ENCODE assay signal across 10 cellular contexts in the genomic region with DNA sequence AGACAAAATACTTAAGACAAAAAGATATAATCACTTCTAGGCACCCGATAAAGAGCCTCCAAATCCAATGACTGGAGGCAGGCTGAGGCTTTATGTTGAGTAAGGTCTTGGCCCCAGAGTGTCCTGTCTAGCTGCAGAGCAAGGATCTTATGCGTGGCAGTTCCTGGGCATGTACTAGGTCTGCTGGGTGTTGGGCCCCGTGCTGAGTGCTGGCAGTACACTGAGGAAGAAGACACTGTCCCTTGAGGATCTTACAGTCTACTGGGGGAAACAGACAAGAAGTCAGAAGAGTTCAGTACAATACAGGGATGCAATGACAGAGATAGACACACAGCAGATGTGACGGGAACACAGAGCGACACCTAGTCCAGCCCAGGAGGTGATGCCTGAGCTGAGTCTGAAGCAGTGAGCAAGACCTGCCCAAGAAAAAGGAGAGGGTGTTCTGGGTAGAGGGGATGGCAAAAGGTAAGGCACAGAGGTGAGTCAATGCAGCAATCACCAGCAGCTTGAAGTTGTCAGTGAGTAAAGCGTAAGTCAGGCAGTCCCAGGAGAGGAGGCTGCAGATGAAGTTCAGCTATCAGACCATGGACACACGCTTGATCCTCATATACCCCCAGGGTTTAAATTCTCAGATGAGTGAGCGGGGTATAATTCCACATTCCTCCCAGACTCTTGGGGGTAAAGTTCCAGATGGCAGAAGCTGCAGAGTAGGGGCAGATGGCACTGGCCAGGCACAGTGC. TPM values are rescaled to one million over a fixed set of nuclear protein-coding genes. Genes with fewer than 3 reads are reported as not detected.
DNase-seq lines count a peak whose midpoint lies in the region; ATAC-seq and TF ChIP-seq lines count a peak whose summit lies in the region.
"Had no signal": no experiment of that assay in that cellular context is flagged by ENCODE, and none has a peak within 500 bp of the region (broad histone marks: within the 10 kb centered on the region; RNA-seq: fewer than 3 reads in every experiment).

No MANE protein-coding gene starts in this region.

- H3K4me1 Mint-ChIP-seq in CD14-positive monocyte (peaks cover 93% of the 10 kb centered on the region), HFFc6 (ENCODE audit: low read depth) (peaks cover 81% of the 10 kb centered on the region), natural killer cell (peaks cover 64 to 70% of the 10 kb centered on the region in 2 donors)
- H3K4me1 Mint-ChIP-seq in activated naive CD8-positive, alpha-beta T cell treated with anti-CD3 and anti-CD28 coated beads, Interleukin-2, amount 50 U/mL, for 24 hours, result peaks cover 95% of the 10 kb centered on the region

- TF ChIP-seq CTCF in CD14-positive monocyte (IDR thresholded peaks at IDR 0.05) (no peak), HFFc6 (IDR thresholded peaks at IDR 0.05) (no peak), natural killer cell (IDR thresholded peaks at IDR 0.05) (no peak), GM10266 (IDR thresholded peaks at IDR 0.05; ENCODE audit: control insufficient read depth, insufficient read depth, low read depth, missing control alignments) (no peak)

- peak overlapping the region in 1 of 2 donors; percentile 2 for H3K4me3 Mint-ChIP-seq in CD14-positive monocyte
- no peak overlapping the region for H3K4me3 Mint-ChIP-seq in HFFc6
- no peak overlapping the region for H3K4me3 Mint-ChIP-seq in activated naive CD8-positive, alpha-beta T cell treated with anti-CD3 and anti-CD28 coated beads, Interleukin-2, amount 50 U/mL, for 24 hours
- no peak overlapping the region for H3K4me3 Mint-ChIP-seq in natural killer cell

- ATAC-seq in activated naive CD8-positive, alpha-beta T cell treated with anti-CD3 and anti-CD28 coated beads, Interleukin-2, amount 50 U/mL, for 24 hours, result peak; percentile 38
- ATAC-seq in natural killer cell (no peak), GM18868 (IDR thresholded peaks at IDR 0.05; ENCODE audit: unreplicated experiment) (no peak), GM19455 (IDR thresholded peaks at IDR 0.05; ENCODE audit: unreplicated experiment) (no peak)

- H3K36me3 Mint-ChIP-seq in CD14-positive monocyte, result peaks cover 23 to 37% of the 10 kb centered on the region in 2 donors
- peaks cover 26% of the 10 kb centered on the region for H3K36me3 Mint-ChIP-seq in HFFc6 (ENCODE audit: low read depth)
- peaks cover 46% of the 10 kb centered on the region for H3K36me3 Mint-ChIP-seq in activated naive CD8-positive, alpha-beta T cell treated with anti-CD3 and anti-CD28 coated beads, Interleukin-2, amount 50 U/mL, for 24 hours (ENCODE audit: low read depth)
- H3K36me3 Mint-ChIP-seq in natural killer cell, result no peaks in the 10 kb centered on the region

- peaks cover 0 to 3% (median 0%) of the 10 kb centered on the region in 7 donors for H3K9me3 Mint-ChIP-seq in CD14-positive monocyte
- H3K9me3 Mint-ChIP-seq in HFFc6, result no peaks in the 10 kb centered on the region
- no peaks in the 10 kb centered on the region for H3K9me3 Mint-ChIP-seq in activated naive CD8-positive, alpha-beta T cell treated with anti-CD3 and anti-CD28 coated beads, Interleukin-2, amount 50 U/mL, for 24 hours
- no peaks in the 10 kb centered on the region for H3K9me3 Mint-ChIP-seq in natural killer cell

- peak overlapping the region; percentile 22 to 89 (median 77) for H3K27ac Mint-ChIP-seq in CD14-positive monocyte
- H3K27ac Mint-ChIP-seq in HFFc6, result peak overlapping the region; percentile 51
- peak overlapping the region; percentile 47 for H3K27ac Mint-ChIP-seq in activated naive CD8-positive, alpha-beta T cell treated with anti-CD3 and anti-CD28 coated beads, Interleukin-2, amount 50 U/mL, for 24 hours
- peak overlapping the region; percentile 20 to 76 for H3K27ac Mint-ChIP-seq in natural killer cell

- intact Hi-C loops in CD14-positive monocyte (cut with micrococcal nuclease), result no loop called here
- intact Hi-C loops in natural killer cell (cut with micrococcal nuclease), result no loop called here

- H3K27me3 Mint-ChIP-seq in CD14-positive monocyte (ENCODE audit: low read depth in 3 of 3) (peaks cover 0 to 2% (median 0%) of the 10 kb centered on the region in 3 donors), HFFc6 (ENCODE audit: insufficient read depth) (peaks cover 1% of the 10 kb centered on the region; the same call in 1 of the 2 replicates), natural killer cell (ENCODE audit: low read depth in 2 of 2) (no peaks in the 10 kb centered on the region)
- H3K27me3 Mint-ChIP-seq in activated naive CD8-positive, alpha-beta T cell treated with anti-CD3 and anti-CD28 coated beads, Interleukin-2, amount 50 U/mL, for 24 hours, result no peaks in the 10 kb centered on the region

- DNase-seq in CD14-positive monocyte (ENCODE audit: low spot score) (no peak), HFFc6 (no peak), natural killer cell (no peak), GM10266 (ENCODE audit: extremely low spot score) (no peak), OCI-M2 (lab: John Stamatoyannopoulos, UW; ENCODE audit: unreplicated experiment) (no peak)
- DNase-seq in activated naive CD8-positive, alpha-beta T cell treated with anti-CD3 and anti-CD28 coated beads, Interleukin-2, amount 50 U/mL, for 24 hours, result no peak
- DNase-seq: NCI-H1436 had no signal

RNA-seq across cellular contexts. Expression of a gene that starts 18.1 kb away (rescaled TPM):
- polyA plus RNA-seq in CD14-positive monocyte, result 1 to 10 TPM; 1.4 to 3.8 TPM
- 1 to 10 TPM; 5.6 to 8.8 (median 6.6) TPM for total RNA-seq in HFFc6 (2021; fragmentation: NEBNext Ultra II Directional; extraction: Animal tissue kit (Norgen Biotek cat#: 25700))
- total RNA-seq in natural killer cell, result 10 to 100 TPM; 28.0 to 31.9 (median 31.6) TPM

RNA-seq across cellular contexts. Expression of a gene that starts 36.8 kb away (rescaled TPM):
- not detected for polyA plus RNA-seq in CD14-positive monocyte
- total RNA-seq in HFFc6 (2021; fragmentation: NEBNext Ultra II Directional; extraction: Animal tissue kit (Norgen Biotek cat#: 25700)), result under 1 TPM in 1 of 6 experiments, not detected in 5; 0.11 TPM
- under 1 TPM in 1 of 3 donors, not detected in 2; 0.43 TPM for total RNA-seq in natural killer cell
- total RNA-seq: pulmonary artery endothelial cell had no signal
